ENCODE assay signal across 17 cellular contexts in genomic region chr20:17871861-17872260, GRCh38.
A peak's percentile ranks its signal among the peaks of the same experiment; 100 is the strongest.
DNase-seq lines count a peak whose midpoint lies in the region; ATAC-seq, FAIRE-seq and TF ChIP-seq lines count a peak whose summit lies in the region.
"Had no signal": no experiment of that assay in that cellular context is flagged by ENCODE, and none has a peak within 500 bp of the region (broad histone marks: within the 10 kb centered on the region; RNA-seq: fewer than 3 reads in every experiment).

No MANE protein-coding gene starts in this region.

- no peaks in the 10 kb centered on the region for H3K79me1 ChIP-seq in H1 (ENCODE audit: low read depth, low read length)

- no peak for TF ChIP-seq EP300 in HepG2 (IDR thresholded peaks at IDR 0.05; ENCODE audit: low read depth in 2 of 2, low read length in 2 of 2)
- TF ChIP-seq EP300 in HepG2 (CRISPR knock-in tag; IDR thresholded peaks at IDR 0.05; ENCODE audit: borderline replicate concordance), result no peak
- no peak for TF ChIP-seq EP300 in H1 (IDR thresholded peaks at IDR 0.05; ENCODE audit: borderline replicate concordance in 1 of 2, low read depth in 2 of 2, low read length in 2 of 2)

- no peak overlapping the region for H3K56ac ChIP-seq in H1 (replicated peaks; ENCODE audit: insufficient read length, low read depth, low read length)

- H3K4me1 ChIP-seq in HepG2 (ENCODE audit: insufficient read depth, low read length) (peaks cover 78% of the 10 kb centered on the region), right lobe of liver (peaks cover 0 to 36% (median 19%) of the 10 kb centered on the region in 4 donors), OCI-LY7 (ENCODE audit: insufficient read depth, low read length, poor library complexity, severe bottlenecking) (peaks cover 11% of the 10 kb centered on the region), H1 (replicated peaks in 1 of 4; ENCODE audit: control insufficient read depth in 3 of 4, insufficient read depth in 4 of 4, low read length in 3 of 4) (peaks cover 14 to 44% (median 28%) of the 10 kb centered on the region in 4 experiments)

- peak overlapping the region; percentile 94 for H2BK20ac ChIP-seq in H1 (ENCODE audit: low read length)

- intact Hi-C loops in HepG2 (cut with micrococcal nuclease; ENCODE audit: unreplicated experiment), result no loop called here
- intact Hi-C loops in right lobe of liver (cut with DNase I), result no loop called here
- intact Hi-C loops in OCI-LY7 (cut with micrococcal nuclease; ENCODE audit: unreplicated experiment), result no loop called here

- H3K27me3 ChIP-seq in HepG2 (ENCODE audit: control insufficient read depth in 1 of 2, insufficient read depth in 2 of 2, low read length in 2 of 2), result no peaks in the 10 kb centered on the region
- no peaks in the 10 kb centered on the region for H3K27me3 ChIP-seq in right lobe of liver
- no peaks in the 10 kb centered on the region for H3K27me3 ChIP-seq in H1 (replicated peaks in 1 of 4; ENCODE audit: control insufficient read depth in 3 of 4, extremely low read depth in 1 of 4, insufficient read depth in 3 of 4, low read length in 3 of 4)
- H3K27me3 ChIP-seq: right atrium auricular region had no signal

- H3K36me3 ChIP-seq in HepG2 (replicated peaks in 1 of 2; ENCODE audit: control insufficient read depth in 1 of 2, insufficient read depth in 2 of 2, low read length in 2 of 2) (no peaks in the 10 kb centered on the region), right lobe of liver (no peaks in the 10 kb centered on the region), OCI-LY7 (ENCODE audit: insufficient read depth, low read length) (no peaks in the 10 kb centered on the region), H1 (ENCODE audit: control insufficient read depth in 2 of 4, insufficient read depth in 4 of 4, low read length in 3 of 4) (no peaks in the 10 kb centered on the region)
- H3K36me3 ChIP-seq: right atrium auricular region had no signal

- CTCF ChIA-PET in HepG2 (lab: Yijun Ruan, JAX; ENCODE audit: low intra/inter-chr PET ratio, low total read pairs) (no interaction called here), OCI-LY7 (lab: Charles Lee; ENCODE audit: unreplicated experiment) (no interaction called here), H1 (lab: Charles Lee; ENCODE audit: partially characterized antibody) (interaction anchor here (0.8 to 2.2 kb wide), 5 partner anchors 12 to 189 kb away, joined by 3 to 9 read pairs (median 3); partner anchors contain the start of gene RRBP1)

- peak overlapping the region; percentile 56 for H4K91ac ChIP-seq in H1 (replicated peaks; ENCODE audit: insufficient read length, low read length)

- no peak for TF ChIP-seq RAD21 in HepG2 (CRISPR knock-in tag; IDR thresholded peaks at IDR 0.05)
- TF ChIP-seq RAD21 in H1 (IDR thresholded peaks at IDR 0.05 in 1 of 2, conservative IDR thresholded peaks at IDR 0.05 in 1 of 2; ENCODE audit: low read depth in 2 of 2, low read length in 2 of 2), result no peak

- H2AFZ ChIP-seq in HepG2 (ENCODE audit: low read length), result no peak overlapping the region
- peak overlapping the region; percentile 80; the same call in 1 of the 2 replicates for H2AFZ ChIP-seq in OCI-LY7 (ENCODE audit: low read length)
- no peak overlapping the region for H2AFZ ChIP-seq in H1 (ENCODE audit: low read length)

- H4K20me1 ChIP-seq in HepG2 (ENCODE audit: insufficient read depth, low read length), result no peaks in the 10 kb centered on the region
- no peaks in the 10 kb centered on the region for H4K20me1 ChIP-seq in OCI-LY7 (ENCODE audit: insufficient read depth, low read length)
- no peaks in the 10 kb centered on the region for H4K20me1 ChIP-seq in H1 (replicated peaks in 1 of 2; ENCODE audit: control insufficient read depth in 1 of 2, insufficient read depth in 2 of 2, low read length in 2 of 2)

- no peak overlapping the region for H3K27ac ChIP-seq in HepG2 (ENCODE audit: extremely low read length, insufficient read depth, low read length)
- peak overlapping the region in 1 of 3 donors; percentile 94 for H3K27ac ChIP-seq in right lobe of liver
- H3K27ac ChIP-seq in OCI-LY7 (ENCODE audit: low read depth, low read length, poor library complexity, severe bottlenecking), result no peak overlapping the region
- no peak overlapping the region for H3K27ac ChIP-seq in H1 (ENCODE audit: low read depth, low read length)
- H3K27ac ChIP-seq: right atrium auricular region had no signal

- H3K4ac ChIP-seq in H1 (replicated peaks; ENCODE audit: insufficient read length, low read depth, low read length), result peak overlapping the region; percentile 70

- TF ChIP-seq CTCF in HepG2 (CRISPR knock-in tag; IDR thresholded peaks at IDR 0.05) (no peak), right lobe of liver (IDR thresholded peaks at IDR 0.05) (no peak), OCI-LY7 (conservative IDR thresholded peaks at IDR 0.05; ENCODE audit: low read length) (no peak), H1 (IDR thresholded peaks at IDR 0.05; ENCODE audit: control extremely low read depth in 1 of 3, insufficient read depth in 1 of 3, low read depth in 1 of 3, low read length in 3 of 3) (no peak), GM20000 (IDR thresholded peaks at IDR 0.05; ENCODE audit: extremely low read depth, missing control alignments) (no peak)

- H3K9ac ChIP-seq in HepG2 (ENCODE audit: insufficient read depth, low read depth, low read length), result no peak overlapping the region
- H3K9ac ChIP-seq in H1 (replicated peaks in 1 of 4; ENCODE audit: extremely low read depth in 1 of 4, low read depth in 3 of 4, low read length in 3 of 4), result no peak overlapping the region

- peak overlapping the region; percentile 44 for H3K18ac ChIP-seq in H1 (ENCODE audit: extremely low read depth, low read length)

- H3K4me2 ChIP-seq in HepG2 (ENCODE audit: low read depth, low read length), result no peak overlapping the region
- peak overlapping the region; percentile 12; the same call in 1 of the 2 replicates for H3K4me2 ChIP-seq in OCI-LY7 (ENCODE audit: low read length)
- H3K4me2 ChIP-seq in H1 (ENCODE audit: insufficient read depth in 1 of 2, low read depth in 2 of 2, low read length in 2 of 2), result peak overlapping the region in 1 of 2 experiments; percentile 0; a peak in 1 of 4 replicates

- H3K9me3 ChIP-seq in HepG2 (ENCODE audit: low read length) (no peaks in the 10 kb centered on the region), right lobe of liver (no peaks in the 10 kb centered on the region), OCI-LY7 (ENCODE audit: low read length) (no peaks in the 10 kb centered on the region), H1 (ENCODE audit: insufficient read depth in 2 of 2, low read depth in 1 of 2, low read length in 1 of 2) (no peaks in the 10 kb centered on the region)
- H3K9me3 ChIP-seq: mucosa of descending colon, right atrium auricular region had no signal

- 97% methylated on average over 4 of the region's 4 CpGs for WGBS in HepG2 (ENCODE audit: low lambda C conversion rate)
- 78% methylated on average over 4 of the region's 4 CpGs for WGBS in right lobe of liver (ENCODE audit: insufficient coverage, low coverage, low lambda C conversion rate, missing lambda C conversion rate)
- 57% methylated on average over 4 of the region's 4 CpGs; no CpG with 5 or more reads in 1 of the 2 experiments for WGBS in H1 (ENCODE audit: extremely low coverage in 1 of 2, insufficient coverage in 1 of 2, insufficient read length in 1 of 2, insufficient replicate concordance in 2 of 2, low coverage in 1 of 2, low lambda C conversion rate in 2 of 2, missing lambda C conversion rate in 1 of 2), 2 experiments

- no TSS peak for BruUV-seq in HepG2 (replicated peaks; lab: Mats Ljungman, UMichigan)
- BruUV-seq in OCI-LY7 (replicated peaks; lab: Mats Ljungman, UMichigan), result no TSS peak

- H3K79me2 ChIP-seq in HepG2 (ENCODE audit: insufficient read depth, low read length) (no peaks in the 10 kb centered on the region), OCI-LY7 (ENCODE audit: insufficient read depth, low read depth, low read length) (no peaks in the 10 kb centered on the region), H1 (ENCODE audit: control insufficient read depth in 1 of 2, insufficient read depth in 2 of 2, low read length in 2 of 2) (no peaks in the 10 kb centered on the region)

- H3K23me2 ChIP-seq in H1 (ENCODE audit: low read depth, low read length), result no peaks in the 10 kb centered on the region

- TF ChIP-seq POLR2A in HepG2 (IDR thresholded peaks at IDR 0.05; ENCODE audit: insufficient read depth in 1 of 2, low read depth in 2 of 2, low read length in 2 of 2), result no peak
- TF ChIP-seq POLR2A in right lobe of liver (IDR thresholded peaks at IDR 0.05), result no peak
- no peak for TF ChIP-seq POLR2A in H1 (IDR thresholded peaks at IDR 0.05; ENCODE audit: control extremely low read depth in 1 of 2, low read depth in 2 of 2, low read length in 2 of 2)

- peak overlapping the region; percentile 93 for H2BK12ac ChIP-seq in H1 (ENCODE audit: low read depth, low read length)

- H4K8ac ChIP-seq in H1 (ENCODE audit: extremely low read depth, insufficient read depth, low read length), result no peak overlapping the region

- peak overlapping the region; percentile 79 for H2AK5ac ChIP-seq in H1 (ENCODE audit: low read depth, low read length)

- no peaks in the 10 kb centered on the region for H3K9me2 ChIP-seq in OCI-LY7 (ENCODE audit: insufficient read depth, low read length)

- ATAC-seq in HepG2, result no peak
- no peak for ATAC-seq in right lobe of liver
- ATAC-seq: mucosa of descending colon had no signal

- H2BK15ac ChIP-seq in H1 (ENCODE audit: low read length), result no peak overlapping the region

- POLR2A ChIA-PET in HepG2 (lab: Yijun Ruan, JAX) (interaction anchor here (0.6 to 14.0 kb wide), 4 partner anchors 12 to 189 kb away, joined by 3 to 763 read pairs (median 5); partner anchors contain the start of gene RRBP1), OCI-LY7 (lab: Charles Lee) (interaction anchor here (0.7 to 2.0 kb wide), 4 partner anchors 15 to 227 kb away, joined by 3 to 7 read pairs (median 4); no protein-coding TSS in a partner anchor), H1 (lab: Charles Lee; ENCODE audit: partially characterized antibody) (interaction anchor here (0.8 kb wide), 1 partner anchor 19 kb away, joined by 3 read pairs; no protein-coding TSS in a partner anchor)

- peak overlapping the region; percentile 96 for H2BK5ac ChIP-seq in H1 (ENCODE audit: low read depth, low read length)

- DNase-seq in HepG2 (ENCODE audit: low spot score) (no peak), right lobe of liver (no peak), OCI-LY7 (ENCODE audit: low spot score) (peak; percentile 36), H1 (ENCODE audit: low read depth in 1 of 2, low spot score in 2 of 2) (no peak), GM20000 (ENCODE audit: low spot score) (no peak), glomerular visceral epithelial cell (ENCODE audit: extremely low spot score) (no peak), DMS153 treated with DMSO at 0.1 percent for 48 hours (lab: John Stamatoyannopoulos, UW; ENCODE audit: unreplicated experiment) (no peak), AML-193 (lab: John Stamatoyannopoulos, UW) (no peak)
- DNase-seq: activated CD4-positive, CD25-positive, alpha-beta regulatory T cell; NCI-H2029; nucleus accumbens; Right ventricle myocardium superior; stimulated activated CD4-positive, alpha-beta T cell treated with anti-CD3 and anti-CD28 coated beads, Interleukin-15, amount 100 ng/mL, for 24 hours; stimulated activated naive CD4-positive, alpha-beta T cell had no signal

- no peak overlapping the region for H3K4me3 ChIP-seq in HepG2 (replicated peaks in 1 of 3; ENCODE audit: insufficient read depth in 1 of 3, low read depth in 2 of 3, low read length in 3 of 3)
- no peak overlapping the region for H3K4me3 ChIP-seq in right lobe of liver
- no peak overlapping the region for H3K4me3 ChIP-seq in OCI-LY7 (ENCODE audit: low read depth, low read length, poor library complexity, severe bottlenecking)
- H3K4me3 ChIP-seq in H1 (ENCODE audit: extremely low read depth in 1 of 4, insufficient read depth in 2 of 4, low read depth in 3 of 4, low read length in 4 of 4), result no peak overlapping the region; a peak in 1 of 8 replicates
- H3K4me3 ChIP-seq: mucosa of descending colon, right atrium auricular region had no signal

- no peak for FAIRE-seq in HepG2 (lab: Jason Lieb, UNC)
- FAIRE-seq in H1 (lab: Jason Lieb, UNC), result no peak
- FAIRE-seq: GM19239 had no signal

- peak overlapping the region; percentile 37 for H4K5ac ChIP-seq in H1 (ENCODE audit: insufficient read length, low read depth, low read length)

- H3K23ac ChIP-seq in H1 (ENCODE audit: insufficient read length), result no peak overlapping the region

- in situ Hi-C loops in HepG2 (cut with HindIII; ENCODE audit: extremely low pct_ligation_motif_present, low pct_unique_long_range_greater_than_20kb), result no loop called here

- H3K14ac ChIP-seq in H1 (ENCODE audit: insufficient read length), result no peak overlapping the region

- H2BK120ac ChIP-seq in H1 (replicated peaks; ENCODE audit: low read depth, low read length), result peak overlapping the region; percentile 97
